Comparison of ENCODE assay signal across 28 cellular contexts in the genomic region with DNA sequence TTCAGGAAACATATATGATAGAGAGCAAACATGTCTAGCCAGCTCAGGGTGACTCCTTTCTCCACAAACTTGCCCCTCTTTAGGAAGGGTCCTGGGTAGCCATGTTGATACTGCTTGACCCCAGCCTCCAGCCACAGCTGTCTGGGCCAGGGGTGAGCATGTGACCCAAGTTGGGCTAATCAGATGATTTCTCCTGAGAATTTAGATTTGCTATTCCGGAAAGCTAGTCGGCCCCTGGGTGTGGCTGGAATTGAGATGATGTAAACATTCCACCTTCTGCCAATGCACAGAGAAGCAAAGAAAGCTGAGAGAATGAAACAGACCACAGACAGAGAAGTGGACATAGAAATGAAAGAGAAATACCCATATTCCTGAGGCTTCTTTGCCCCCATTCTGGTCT. TPM values are rescaled to one million over a fixed set of nuclear protein-coding genes. Genes with fewer than 3 reads are reported as not detected.
DNase-seq lines count a peak whose midpoint lies in the region; ATAC-seq and TF ChIP-seq lines count a peak whose summit lies in the region.
"Had no signal": no experiment of that assay in that cellular context is flagged by ENCODE, and none has a peak within 500 bp of the region (broad histone marks: within the 10 kb centered on the region; RNA-seq: fewer than 3 reads in every experiment).

No MANE protein-coding gene starts in this region.

- H3K4me1 Mint-ChIP-seq in nephron: peaks cover 51% of the 10 kb centered on the region
- no peaks in the 10 kb centered on the region for H3K4me1 Mint-ChIP-seq in CD4-positive, alpha-beta T cell (ENCODE audit: low read depth)
- H3K4me1 Mint-ChIP-seq: activated CD8-positive, alpha-beta memory T cell treated with anti-CD3 and anti-CD28 coated beads, Interleukin-2, amount 10 ng/mL, durations not matched to agents 7 days and 5 days; activated T-helper 17 cell treated with anti-CD3 and anti-CD28 coated beads, Interleukin-2, amount 50 U/mL, for 72 hours had no signal

- intact Hi-C loops in esophagus squamous epithelium (cut with DNase I): no loop called here
- intact Hi-C loops in uterus (cut with DNase I; ENCODE audit: low total_unique reads): no loop called here
- intact Hi-C loops in CD4-positive, alpha-beta T cell (cut with DNase I, micrococcal nuclease): no loop called here

- H3K4me3 Mint-ChIP-seq in nephron: no peak overlapping the region
- H3K4me3 Mint-ChIP-seq in CD4-positive, alpha-beta T cell: no peak overlapping the region
- H3K4me3 Mint-ChIP-seq: activated CD8-positive, alpha-beta memory T cell treated with anti-CD3 and anti-CD28 coated beads, Interleukin-2, amount 10 ng/mL, durations not matched to agents 7 days and 5 days; activated T-helper 17 cell treated with anti-CD3 and anti-CD28 coated beads, Interleukin-2, amount 50 U/mL, for 72 hours; brain; neural progenitor cell; stimulated activated naive B cell treated with anti-CD40 and anti-IgM and Interleukin-4, amounts not matched to agents 10 μg/mL and 1 μg/mL and 100 μg/mL, for 72 hours had no signal

- H3K4me1 ChIP-seq in esophagus squamous epithelium: peaks cover 30 to 56% (median 51%) of the 10 kb centered on the region in 3 donors
- H3K4me1 ChIP-seq in uterus: peaks cover 6 to 7% of the 10 kb centered on the region in 2 donors
- H3K4me1 ChIP-seq: HAP-1, neural progenitor cell, prostate gland, SJSA1 had no signal

- H3K4me3 ChIP-seq in esophagus squamous epithelium: no peak overlapping the region
- no peak overlapping the region for H3K4me3 ChIP-seq in uterus
- H3K4me3 ChIP-seq: HAP-1, neural progenitor cell, prostate gland, SJSA1, thyroid gland had no signal

- no peak for ATAC-seq in GM18868 (IDR thresholded peaks at IDR 0.05; ENCODE audit: unreplicated experiment)
- ATAC-seq in CD4-positive, alpha-beta T cell (ENCODE audit: poor library complexity): no peak
- ATAC-seq: activated CD8-positive, alpha-beta memory T cell treated with anti-CD3 and anti-CD28 coated beads, Interleukin-2, amount 10 ng/mL, durations not matched to agents 7 days and 5 days; activated T-helper 17 cell treated with anti-CD3 and anti-CD28 coated beads, Interleukin-2, amount 50 U/mL, for 72 hours; stimulated activated naive B cell treated with anti-CD40 and anti-IgM and Interleukin-4, amounts not matched to agents 10 μg/mL and 1 μg/mL and 100 μg/mL, for 72 hours had no signal

- H3K27me3 Mint-ChIP-seq in nephron (ENCODE audit: low read depth): peaks cover 4% of the 10 kb centered on the region
- H3K27me3 Mint-ChIP-seq in CD4-positive, alpha-beta T cell: no peaks in the 10 kb centered on the region

- no peak for TF ChIP-seq POLR2A in esophagus squamous epithelium (IDR thresholded peaks at IDR 0.05)
- TF ChIP-seq POLR2A in uterus (IDR thresholded peaks at IDR 0.05): no peak

- no peaks in the 10 kb centered on the region for H3K36me3 Mint-ChIP-seq in nephron (ENCODE audit: low read depth)
- H3K36me3 Mint-ChIP-seq in CD4-positive, alpha-beta T cell (ENCODE audit: low read depth): no peaks in the 10 kb centered on the region
- H3K36me3 Mint-ChIP-seq: activated CD8-positive, alpha-beta memory T cell treated with anti-CD3 and anti-CD28 coated beads, Interleukin-2, amount 10 ng/mL, durations not matched to agents 7 days and 5 days; brain; neural progenitor cell; stimulated activated naive B cell treated with anti-CD40 and anti-IgM and Interleukin-4, amounts not matched to agents 10 μg/mL and 1 μg/mL and 100 μg/mL, for 72 hours had no signal

- TF ChIP-seq CTCF in RWPE1 (conservative IDR thresholded peaks at IDR 0.05; ENCODE audit: low read depth) (no peak), esophagus squamous epithelium (IDR thresholded peaks at IDR 0.05) (no peak), nephron (IDR thresholded peaks at IDR 0.05; ENCODE audit: unreplicated experiment in 3 of 3) (no peak), uterus (IDR thresholded peaks at IDR 0.05) (no peak)
- no peak for TF ChIP-seq CTCF in CD4-positive, alpha-beta T cell (IDR thresholded peaks at IDR 0.05)

- H3K27ac ChIP-seq in RWPE1: peak overlapping the region; percentile 64
- H3K27ac ChIP-seq in esophagus squamous epithelium: peak overlapping the region; percentile 19 to 62 (median 58)
- no peak overlapping the region for H3K27ac ChIP-seq in uterus
- H3K27ac ChIP-seq in CD4-positive, alpha-beta T cell (ENCODE audit: low read depth, low read length): no peak overlapping the region
- H3K27ac ChIP-seq: neural progenitor cell, prostate gland, SJSA1 had no signal

- POLR2A ChIA-PET in RWPE1 (lab: Yijun Ruan, JAX; ENCODE audit: low non-redundant PET): interaction anchor here (0.6 kb wide), 1 partner anchor 8 kb away, joined by 3 read pairs; no protein-coding TSS in a partner anchor
- POLR2A ChIA-PET in CD4-positive, alpha-beta T cell (lab: Charles Lee): no interaction called here

- DNase-seq in H4 (ENCODE audit: low spot score) (peak; percentile 37), RWPE1 (ENCODE audit: low spot score) (peak; percentile 53), esophagus squamous epithelium (lab: John Stamatoyannopoulos, UW) (no peak), uterus (no peak)
- DNase-seq in CD4-positive, alpha-beta T cell: no peak
- DNase-seq: activated CD4-positive, alpha-beta T cell treated with anti-CD3 and anti-CD28 coated beads for 48 hours; activated CD8-positive, alpha-beta memory T cell treated with anti-CD3 and anti-CD28 coated beads, Interleukin-2, amount 10 ng/mL, durations not matched to agents 7 days and 5 days; dermis blood vessel endothelial cell; DND-41; NCI-H1436 treated with DMSO at 0.1 percent for 48 hours; NCI-H774; stimulated activated CD4-positive, alpha-beta T cell treated with anti-CD3 and anti-CD28 coated beads, Interleukin-1b, Interleukin-23, amount 100 ng/mL, for 48 hours; stimulated activated naive B cell treated with anti-CD40 and anti-IgM and Interleukin-4, amounts not matched to agents 10 μg/mL and 1 μg/mL and 100 μg/mL, for 72 hours; thyroid gland had no signal

- 26 to 30% methylated on average over 2 of the region's 2 CpGs for WGBS in esophagus squamous epithelium, 2 donors

- CTCF ChIA-PET in RWPE1 (lab: Yijun Ruan, JAX): interaction anchor here (0.6 to 1.0 kb wide), 2 partner anchors 22 to 56 kb away, joined by 3 to 5 read pairs; no protein-coding TSS in a partner anchor
- CTCF ChIA-PET in CD4-positive, alpha-beta T cell (lab: Charles Lee): no interaction called here

- H3K9me3 Mint-ChIP-seq in nephron: peaks cover 2% of the 10 kb centered on the region
- H3K9me3 Mint-ChIP-seq in CD4-positive, alpha-beta T cell: no peaks in the 10 kb centered on the region
- H3K9me3 Mint-ChIP-seq: activated T-helper 17 cell treated with anti-CD3 and anti-CD28 coated beads, Interleukin-2, amount 50 U/mL, for 72 hours; stimulated activated naive B cell treated with anti-CD40 and anti-IgM and Interleukin-4, amounts not matched to agents 10 μg/mL and 1 μg/mL and 100 μg/mL, for 72 hours had no signal

- H3K36me3 ChIP-seq in esophagus squamous epithelium (no peaks in the 10 kb centered on the region), uterus (no peaks in the 10 kb centered on the region)
- H3K36me3 ChIP-seq: HAP-1, neural progenitor cell, prostate gland, SJSA1, thyroid gland had no signal

- H3K9me3 ChIP-seq in esophagus squamous epithelium (no peaks in the 10 kb centered on the region), uterus (no peaks in the 10 kb centered on the region)
- H3K9me3 ChIP-seq in CD4-positive, alpha-beta T cell (ENCODE audit: control insufficient read depth, low read length): no peaks in the 10 kb centered on the region
- H3K9me3 ChIP-seq: HAP-1, prostate gland, SJSA1, thyroid gland had no signal

- peak overlapping the region in 2 of 3 experiments; percentile 37 to 95 for H3K27ac Mint-ChIP-seq in nephron
- no peak overlapping the region for H3K27ac Mint-ChIP-seq in CD4-positive, alpha-beta T cell
- H3K27ac Mint-ChIP-seq: activated CD8-positive, alpha-beta memory T cell treated with anti-CD3 and anti-CD28 coated beads, Interleukin-2, amount 10 ng/mL, durations not matched to agents 7 days and 5 days; activated T-helper 17 cell treated with anti-CD3 and anti-CD28 coated beads, Interleukin-2, amount 50 U/mL, for 72 hours; neural progenitor cell; stimulated activated naive B cell treated with anti-CD40 and anti-IgM and Interleukin-4, amounts not matched to agents 10 μg/mL and 1 μg/mL and 100 μg/mL, for 72 hours had no signal

- H3K27me3 ChIP-seq in esophagus squamous epithelium (no peaks in the 10 kb centered on the region), uterus (no peaks in the 10 kb centered on the region)
- no peaks in the 10 kb centered on the region for H3K27me3 ChIP-seq in CD4-positive, alpha-beta T cell (ENCODE audit: control insufficient read depth, insufficient read depth, low read length)
- H3K27me3 ChIP-seq: SJSA1, thyroid gland had no signal

RNA-seq across cellular contexts. Expression of gene B4GALT1, which starts 17.8 kb away (rescaled TPM):
- total RNA-seq in H4 (2014; rRNA removed; shearing (Covaris generic)): 33.5 and 34.5 TPM in 2 replicates
- total RNA-seq in esophagus squamous epithelium (10 to 100 TPM; 42.3 to 60.4 (median 47.9) TPM), uterus (10 to 100 TPM; 13.1 to 66.3 (median 37.1) TPM)
- 10 to 100 TPM; 74.7 to 77.0 TPM for total RNA-seq in CD4-positive, alpha-beta T cell

RNA-seq across cellular contexts. Expression of gene SPINK4, which starts 55.0 kb away (rescaled TPM):
- 4.5 TPM in 1 of 2 replicates, not detected in the other for total RNA-seq in H4 (2014; rRNA removed; shearing (Covaris generic))
- total RNA-seq in esophagus squamous epithelium: not detected
- not detected for total RNA-seq in uterus
- not detected for total RNA-seq in CD4-positive, alpha-beta T cell
- total RNA-seq: activated CD8-positive, alpha-beta memory T cell treated with anti-CD3 and anti-CD28 coated beads, Interleukin-2, amount 10 ng/mL, durations not matched to agents 7 days and 5 days; activated T-helper 17 cell treated with anti-CD3 and anti-CD28 coated beads, Interleukin-2, amount 50 U/mL, for 72 hours; dermis blood vessel endothelial cell; epithelial cell of proximal tubule; left lobe of liver; M059J; mononuclear cell; OCI-LY7; prostate gland; SJSA1; T-helper 1 cell treated with Interleukin-12 subunit alpha and Interleukin-12 subunit beta and Interleukin-4 antibody, amounts not matched to agents 30 ng/mL and 1 ng/mL, for 36 hours; thyroid gland had no signal

Comparison
In these comparisons a context has a peak if more than half of its experiments do, and no peak if none do; other contexts are left out.
1. DNase-seq: peak in H4 (single experiment) and RWPE1 (single experiment); none in esophagus squamous epithelium (single experiment), uterus (0 of 2) and CD4-positive, alpha-beta T cell (0 of 10).
2. H3K27ac ChIP-seq: peak in RWPE1 (single experiment) and esophagus squamous epithelium (4 of 4); none in uterus (0 of 2) and CD4-positive, alpha-beta T cell (single experiment).